28 cellular contexts compared by ENCODE assay signal in the genomic region with DNA sequence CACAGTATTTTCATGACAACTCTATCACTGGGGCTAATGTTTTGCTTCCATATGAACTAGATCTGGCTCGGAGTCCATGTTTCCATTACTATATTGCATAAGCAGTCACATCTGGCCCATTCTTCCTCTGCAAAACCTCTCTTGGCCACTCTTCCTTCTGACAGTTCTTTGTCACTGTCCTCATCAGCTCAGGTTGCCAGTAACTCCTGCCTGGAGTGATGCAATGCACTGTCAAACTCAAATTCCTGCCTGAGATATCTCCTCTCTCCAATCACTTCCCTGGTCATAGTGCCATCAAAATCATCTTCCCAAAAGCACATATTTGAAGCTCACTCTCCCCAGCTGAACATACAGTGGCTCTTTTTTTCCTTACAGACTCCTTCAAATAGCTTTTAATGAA.
DNase-seq lines count a peak whose midpoint lies in the region; ATAC-seq and TF ChIP-seq lines count a peak whose summit lies in the region.
"Had no signal": no experiment of that assay in that cellular context is flagged by ENCODE, and none has a peak within 500 bp of the region (broad histone marks: within the 10 kb centered on the region; RNA-seq: fewer than 3 reads in every experiment).

No MANE protein-coding gene starts in this region.

- no peaks in the 10 kb centered on the region for H3K9me3 ChIP-seq in HCT116 (ENCODE audit: control insufficient read depth in 1 of 2, insufficient read depth in 1 of 2, low read depth in 1 of 2, low read length in 2 of 2)
- no peaks in the 10 kb centered on the region for H3K9me3 ChIP-seq in gastroesophageal sphincter
- H3K9me3 ChIP-seq: ovary, testis, uterus had no signal

- no peak for TF ChIP-seq RAD21 in HCT116 (IDR thresholded peaks at IDR 0.05; ENCODE audit: low read depth)

- no peak overlapping the region for H3K9ac ChIP-seq in HCT116 (ENCODE audit: low read length)

- H3K9me2 ChIP-seq in HCT116 (ENCODE audit: insufficient read depth) = no peaks in the 10 kb centered on the region

- TF ChIP-seq POLR2A in HCT116 (IDR thresholded peaks at IDR 0.05; ENCODE audit: borderline replicate concordance, extremely low read depth, insufficient read depth, insufficient read length) = no peak
- TF ChIP-seq POLR2A in gastroesophageal sphincter (IDR thresholded peaks at IDR 0.05) = no peak

- intact Hi-C loops in HCT116 (cut with micrococcal nuclease) (no loop called here), dorsolateral prefrontal cortex (cut with DNase I) (no loop called here)

- DNase-seq in HCT116 (ENCODE audit: low read depth, low spot score) (no peak), astrocyte of the spinal cord (ENCODE audit: low read depth, low spot score) (no peak), GM10266 (ENCODE audit: extremely low spot score) (no peak), dorsolateral prefrontal cortex (no peak)
- no peak for DNase-seq in activated naive CD4-positive, alpha-beta T cell treated with anti-CD3 and anti-CD28 coated beads, Interleukin-2, amount 50 U/mL, for 16 hours
- DNase-seq: activated CD4-positive, alpha-beta T cell treated with anti-CD3 and anti-CD28 coated beads, Interleukin-2, amount 50 U/mL, for 4 hours; activated naive CD8-positive, alpha-beta T cell treated with anti-CD3 and anti-CD28 coated beads for 36 hours; cerebellar nuclear complex; hypothalamus; Karpas-422; midbrain; natural killer cell; NCI-H1694; NCI-H2171 treated with DMSO at 0.1 percent for 48 hours; NCI-H526; ovary; stimulated activated naive CD4-positive, alpha-beta T cell treated with Interleukin-2 at 50 U/mL for 16 hours; T1000; testis; uterus had no signal

- 0% methylated on average over 1 of the region's 1 CpG for WGBS in gastroesophageal sphincter (ENCODE audit: low coverage in 1 of 2), 2 donors

- H3K27me3 ChIP-seq in HCT116 (ENCODE audit: insufficient read depth, low read length) (no peaks in the 10 kb centered on the region), gastroesophageal sphincter (no peaks in the 10 kb centered on the region), dorsolateral prefrontal cortex (no peaks in the 10 kb centered on the region)
- H3K27me3 ChIP-seq: ovary, testis, uterus had no signal

- H3K27ac ChIP-seq in 22Rv1 = peak overlapping the region; percentile 98
- H3K27ac ChIP-seq in HCT116 (ENCODE audit: low read depth, low read length) = no peak overlapping the region
- H3K27ac ChIP-seq in gastroesophageal sphincter = peak overlapping the region in 3 of 4 donors; percentile 0 to 54 (median 17)
- H3K27ac ChIP-seq in dorsolateral prefrontal cortex = peak overlapping the region in 14 of 59 donors; percentile 0 to 92 (median 27)
- H3K27ac ChIP-seq: C4-2B, ovary, RWPE1, testis, uterus had no signal

- POLR2A ChIA-PET in HCT116 (lab: Charles Lee) = no interaction called here

- ATAC-seq in HCT116 (no peak), gastroesophageal sphincter (peak; percentile 79), GM21825 (IDR thresholded peaks at IDR 0.05; ENCODE audit: unreplicated experiment) (no peak)
- ATAC-seq: GM23338, left lobe of liver, natural killer cell, WTC11 had no signal

- CTCF ChIA-PET in HCT116 (lab: Charles Lee) = no interaction called here

- BruUV-seq in HCT116 (replicated peaks; lab: Mats Ljungman, UMichigan) = no TSS peak

- RAD21 ChIA-PET in HCT116 (lab: Charles Lee; ENCODE audit: low non-redundant PET in 1 of 2, low total read pairs in 2 of 2, uncharacterized antibody in 2 of 2, unreplicated experiment in 2 of 2) = no interaction called here

- H3K4me2 ChIP-seq in HCT116 (ENCODE audit: low read length) = no peak overlapping the region
- H3K4me2 ChIP-seq: GM23338 had no signal

- H4K20me1 ChIP-seq in HCT116 (ENCODE audit: insufficient read depth) = no peaks in the 10 kb centered on the region

- H3K36me3 ChIP-seq in HCT116 (ENCODE audit: control insufficient read depth in 1 of 2, insufficient read depth in 2 of 2, low read length in 2 of 2) (no peaks in the 10 kb centered on the region), gastroesophageal sphincter (no peaks in the 10 kb centered on the region)
- H3K36me3 ChIP-seq: ovary, uterus had no signal

- in situ Hi-C loops in astrocyte of the spinal cord (cut with HindIII; ENCODE audit: low sequenced_read_pairs) = no loop called here

- no peaks in the 10 kb centered on the region for H3K4me1 ChIP-seq in HCT116 (ENCODE audit: control insufficient read depth in 1 of 2, insufficient read depth in 2 of 2, low read length in 2 of 2)
- H3K4me1 ChIP-seq in gastroesophageal sphincter = peaks cover 0 to 38% (median 8%) of the 10 kb centered on the region in 3 donors
- H3K4me1 ChIP-seq: uterus had no signal

- H3K4me3 ChIP-seq in HCT116 (replicated peaks in 1 of 2; ENCODE audit: low read depth in 1 of 2, low read length in 2 of 2) = no peak overlapping the region
- H3K4me3 ChIP-seq in astrocyte of the spinal cord (ENCODE audit: low read depth, low read length) = no peak overlapping the region
- H3K4me3 ChIP-seq in gastroesophageal sphincter = no peak overlapping the region
- no peak overlapping the region for H3K4me3 ChIP-seq in dorsolateral prefrontal cortex
- H3K4me3 ChIP-seq: GM23338, ovary, testis, uterus had no signal

- no peak overlapping the region for H2AFZ ChIP-seq in HCT116 (ENCODE audit: low read depth, low read length, poor library complexity, severe bottlenecking)
- H2AFZ ChIP-seq: GM23338 had no signal

- no peaks in the 10 kb centered on the region for H3K79me2 ChIP-seq in HCT116 (ENCODE audit: insufficient read depth, low read length)

- TF ChIP-seq CTCF in 22Rv1 (IDR thresholded peaks at IDR 0.05) (no peak), HCT116 (IDR thresholded peaks at IDR 0.05 in 2 of 3, conservative IDR thresholded peaks at IDR 0.05 in 1 of 3; ENCODE audit: borderline replicate concordance in 1 of 3, insufficient read depth in 1 of 3, low read depth in 2 of 3, low read length in 2 of 3) (no peak), astrocyte of the spinal cord (IDR thresholded peaks at IDR 0.05; ENCODE audit: low read depth, low read length) (peak; percentile 1), gastroesophageal sphincter (IDR thresholded peaks at IDR 0.05) (no peak), GM10266 (IDR thresholded peaks at IDR 0.05; ENCODE audit: control insufficient read depth, insufficient read depth, low read depth, missing control alignments) (no peak), dorsolateral prefrontal cortex (IDR thresholded peaks at IDR 0.05 in 54 of 56, conservative IDR thresholded peaks at IDR 0.05 in 2 of 56; ENCODE audit: low read depth in 1 of 56, partially characterized antibody in 56 of 56) (no peak)

- no peak for TF ChIP-seq EP300 in gastroesophageal sphincter (IDR thresholded peaks at IDR 0.05)

TF ChIP-seq in HCT116, 20 proteins besides CTCF, POLR2A, EP300 and RAD21:
- TF ChIP-seq JUND (IDR thresholded peaks at IDR 0.05) (no peak), EZH2phosphoT487 (IDR thresholded peaks at IDR 0.05; ENCODE audit: borderline replicate concordance) (no peak), CEBPB (IDR thresholded peaks at IDR 0.05; ENCODE audit: low read depth) (peak; percentile 42; the same call in 1 of the 2 replicates), FOSL1 (IDR thresholded peaks at IDR 0.05; ENCODE audit: low read depth) (no peak), YY1 (IDR thresholded peaks at IDR 0.05; ENCODE audit: extremely low read depth, insufficient replicate concordance, low read depth, low read length) (no peak), SRF (IDR thresholded peaks at IDR 0.05; ENCODE audit: low read depth) (no peak)
- TF ChIP-seq, protein P1, sequence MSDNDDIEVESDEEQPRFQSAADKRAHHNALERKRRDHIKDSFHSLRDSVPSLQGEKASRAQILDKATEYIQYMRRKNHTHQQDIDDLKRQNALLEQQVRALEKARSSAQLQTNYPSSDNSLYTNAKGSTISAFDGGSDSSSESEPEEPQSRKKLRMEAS (IDR thresholded peaks at IDR 0.05) = no peak
- TF ChIP-seq, protein P2, sequence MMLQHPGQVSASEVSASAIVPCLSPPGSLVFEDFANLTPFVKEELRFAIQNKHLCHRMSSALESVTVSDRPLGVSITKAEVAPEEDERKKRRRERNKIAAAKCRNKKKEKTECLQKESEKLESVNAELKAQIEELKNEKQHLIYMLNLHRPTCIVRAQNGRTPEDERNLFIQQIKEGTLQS (IDR thresholded peaks at IDR 0.05) = no peak
